ENCODE assay signal across 26 cellular contexts in the genomic region with DNA sequence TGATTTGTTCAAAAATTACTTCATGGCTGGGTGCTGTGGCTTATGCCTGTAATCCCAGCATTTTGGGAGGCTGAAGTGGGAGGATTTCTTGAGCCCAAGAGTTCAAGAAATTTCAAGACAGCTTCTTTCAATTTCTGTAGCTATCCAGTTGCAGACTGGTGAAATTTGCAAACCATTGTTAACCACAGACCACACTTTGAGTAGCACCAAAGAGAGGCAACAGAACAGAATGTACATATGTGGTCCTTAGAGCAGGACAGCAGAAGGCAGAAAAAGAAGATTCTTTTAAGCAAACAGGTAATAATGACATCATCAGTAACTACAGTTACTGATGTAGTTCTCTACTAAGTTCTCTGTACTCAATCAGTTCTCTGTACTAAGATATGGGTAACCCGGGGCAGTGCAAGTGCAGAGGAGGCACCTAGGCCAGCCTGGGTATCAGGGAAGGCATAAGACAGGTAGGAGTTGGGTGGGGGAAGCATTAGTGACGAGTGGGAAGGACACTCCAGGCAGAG. TPM values are rescaled to one million over a fixed set of nuclear protein-coding genes. Genes with fewer than 3 reads are reported as not detected.
"Had no signal": no experiment of that assay in that cellular context is flagged by ENCODE, and none has a peak within 500 bp of the region (broad histone marks: within the 10 kb centered on the region; RNA-seq: fewer than 3 reads in every experiment).

No MANE protein-coding gene starts in this region.

- H3K27me3 Mint-ChIP-seq: dendritic cell treated with granulocyte-macrophage colony-stimulating factor and Interleukin-4, amounts not matched to agents 40 ng/mL and 50 ng/mL, for 4 days had no signal

- H3K27ac ChIP-seq: body of pancreas, cardiac muscle cell, gastrocnemius medialis, pancreas, psoas muscle, right atrium auricular region, tibial artery had no signal

- H3K36me3 ChIP-seq: cardiac muscle cell, gastrocnemius medialis, pancreas, right atrium auricular region, tibial artery had no signal

- H3K27me3 ChIP-seq: body of pancreas, cardiac muscle cell, pancreas, right atrium auricular region, tibial artery had no signal

- DNase-seq: activated CD4-positive, alpha-beta memory T cell treated with anti-CD3 and anti-CD28 coated beads, Interleukin-2, amount 10 ng/mL, durations not matched to agents 7 days and 5 days; activated CD4-positive, alpha-beta T cell treated with anti-CD3 and anti-CD28 coated beads, Interleukin-2, amount 10 ng/mL, durations not matched to agents 24 days and 14 days; activated effector memory CD4-positive, alpha-beta T cell treated with Interleukin-2 at 50 U/mL for 16 hours; activated naive CD4-positive, alpha-beta T cell treated with anti-CD3 and anti-CD28 coated beads, Interleukin-2, amount 10 ng/mL, durations not matched to agents 7 days and 5 days; activated T-cell treated with anti-CD3 and anti-CD28 coated beads, Interleukin-2, amount 50 U/mL, for 72 hours; body of pancreas; effector CD4-positive, alpha-beta T cell; erythroblast; gastrocnemius medialis; hippocampal formation; midbrain; natural killer cell; pancreas; psoas muscle; stimulated activated CD4-positive, alpha-beta T cell treated with anti-CD3 and anti-CD28 coated beads, Interleukin-1b, Interleukin-23, amount 100 ng/mL, for 48 hours; stimulated activated naive CD8-positive, alpha-beta T cell treated with anti-CD3 and anti-CD28 coated beads, Interleukin-15, amount 100 ng/mL, for 72 hours; tibial artery had no signal

- H3K4me1 Mint-ChIP-seq: activated CD4-positive, alpha-beta memory T cell treated with anti-CD3 and anti-CD28 coated beads, Interleukin-2, amount 10 ng/mL, durations not matched to agents 7 days and 5 days; activated CD4-positive, alpha-beta T cell treated with anti-CD3 and anti-CD28 coated beads, Interleukin-2, amount 10 ng/mL, durations not matched to agents 24 days and 14 days; activated naive CD4-positive, alpha-beta T cell treated with anti-CD3 and anti-CD28 coated beads, Interleukin-2, amount 10 ng/mL, durations not matched to agents 7 days and 5 days; natural killer cell; stimulated activated naive CD8-positive, alpha-beta T cell treated with anti-CD3 and anti-CD28 coated beads, Interleukin-15, amount 100 ng/mL, for 72 hours had no signal

- ATAC-seq: activated CD4-positive, CD25-positive, alpha-beta regulatory T cell treated with anti-CD3 and anti-CD28 coated beads, Interleukin-2, amount 50 U/mL, for 24 hours; activated T-cell treated with anti-CD3 and anti-CD28 coated beads, Interleukin-2, amount 50 U/mL, for 72 hours; body of pancreas; gastrocnemius medialis; natural killer cell; pancreas; psoas muscle; stimulated activated naive CD8-positive, alpha-beta T cell treated with anti-CD3 and anti-CD28 coated beads, Interleukin-15, amount 100 ng/mL, for 72 hours had no signal

- H3K4me1 ChIP-seq: body of pancreas, gastrocnemius medialis, pancreas, psoas muscle, right atrium auricular region, tibial artery had no signal

- H3K4me3 Mint-ChIP-seq: activated CD4-positive, alpha-beta memory T cell treated with anti-CD3 and anti-CD28 coated beads, Interleukin-2, amount 10 ng/mL, durations not matched to agents 7 days and 5 days; activated CD4-positive, alpha-beta T cell treated with anti-CD3 and anti-CD28 coated beads, Interleukin-2, amount 10 ng/mL, durations not matched to agents 24 days and 14 days; activated naive CD4-positive, alpha-beta T cell treated with anti-CD3 and anti-CD28 coated beads, Interleukin-2, amount 10 ng/mL, durations not matched to agents 7 days and 5 days; activated T-cell treated with anti-CD3 and anti-CD28 coated beads, Interleukin-2, amount 50 U/mL, for 72 hours; dendritic cell treated with granulocyte-macrophage colony-stimulating factor and Interleukin-4, amounts not matched to agents 40 ng/mL and 50 ng/mL, for 4 days; natural killer cell; stimulated activated naive CD8-positive, alpha-beta T cell treated with anti-CD3 and anti-CD28 coated beads, Interleukin-15, amount 100 ng/mL, for 72 hours had no signal

- H3K4me3 ChIP-seq: body of pancreas, cardiac muscle cell, gastrocnemius medialis, pancreas, psoas muscle, right atrium auricular region, tibial artery had no signal

- H3K9me3 Mint-ChIP-seq: activated CD4-positive, alpha-beta memory T cell treated with anti-CD3 and anti-CD28 coated beads, Interleukin-2, amount 10 ng/mL, durations not matched to agents 7 days and 5 days; activated CD4-positive, alpha-beta T cell treated with anti-CD3 and anti-CD28 coated beads, Interleukin-2, amount 10 ng/mL, durations not matched to agents 24 days and 14 days; activated naive CD4-positive, alpha-beta T cell treated with anti-CD3 and anti-CD28 coated beads, Interleukin-2, amount 10 ng/mL, durations not matched to agents 7 days and 5 days; activated T-cell treated with anti-CD3 and anti-CD28 coated beads, Interleukin-2, amount 50 U/mL, for 72 hours; dendritic cell treated with granulocyte-macrophage colony-stimulating factor and Interleukin-4, amounts not matched to agents 40 ng/mL and 50 ng/mL, for 4 days; natural killer cell; stimulated activated naive CD8-positive, alpha-beta T cell treated with anti-CD3 and anti-CD28 coated beads, Interleukin-15, amount 100 ng/mL, for 72 hours had no signal

- H3K36me3 Mint-ChIP-seq: activated naive CD4-positive, alpha-beta T cell treated with anti-CD3 and anti-CD28 coated beads, Interleukin-2, amount 10 ng/mL, durations not matched to agents 7 days and 5 days; natural killer cell had no signal

- H3K27ac Mint-ChIP-seq: activated CD4-positive, alpha-beta memory T cell treated with anti-CD3 and anti-CD28 coated beads, Interleukin-2, amount 10 ng/mL, durations not matched to agents 7 days and 5 days; activated CD4-positive, alpha-beta T cell treated with anti-CD3 and anti-CD28 coated beads, Interleukin-2, amount 10 ng/mL, durations not matched to agents 24 days and 14 days; activated naive CD4-positive, alpha-beta T cell treated with anti-CD3 and anti-CD28 coated beads, Interleukin-2, amount 10 ng/mL, durations not matched to agents 7 days and 5 days; activated T-cell treated with anti-CD3 and anti-CD28 coated beads, Interleukin-2, amount 50 U/mL, for 72 hours; dendritic cell treated with granulocyte-macrophage colony-stimulating factor and Interleukin-4, amounts not matched to agents 40 ng/mL and 50 ng/mL, for 4 days; natural killer cell; stimulated activated naive CD8-positive, alpha-beta T cell treated with anti-CD3 and anti-CD28 coated beads, Interleukin-15, amount 100 ng/mL, for 72 hours had no signal

RNA-seq across cellular contexts. Expression of a gene that starts 5.5 kb away (rescaled TPM):
- total RNA-seq: activated CD4-positive, alpha-beta memory T cell treated with anti-CD3 and anti-CD28 coated beads, Interleukin-2, amount 10 ng/mL, durations not matched to agents 7 days and 5 days; activated CD4-positive, alpha-beta T cell treated with anti-CD3 and anti-CD28 coated beads, Interleukin-2, amount 10 ng/mL, durations not matched to agents 24 days and 14 days; activated T-cell treated with anti-CD3 and anti-CD28 coated beads, Interleukin-2, amount 50 U/mL, for 72 hours; body of pancreas; cardiac muscle cell; chondrocyte; gastrocnemius medialis; liver; natural killer cell; psoas muscle; right atrium auricular region; T-helper 2 cell treated with Interferon-gamma antibody and Interleukin-4, amounts not matched to agents 100 ng/mL and 5 ng/mL, for 36 hours had no signal
- polyA plus RNA-seq: cardiac muscle cell, liver, pancreas, psoas muscle had no signal

RNA-seq across cellular contexts. Expression of a gene that starts 28.3 kb away (rescaled TPM):
- total RNA-seq: activated CD4-positive, alpha-beta memory T cell treated with anti-CD3 and anti-CD28 coated beads, Interleukin-2, amount 10 ng/mL, durations not matched to agents 7 days and 5 days; activated CD4-positive, alpha-beta T cell treated with anti-CD3 and anti-CD28 coated beads, Interleukin-2, amount 10 ng/mL, durations not matched to agents 24 days and 14 days; activated T-cell treated with anti-CD3 and anti-CD28 coated beads, Interleukin-2, amount 50 U/mL, for 72 hours; body of pancreas; cardiac muscle cell; chondrocyte; gastrocnemius medialis; liver; natural killer cell; pancreas; psoas muscle; right atrium auricular region; skeletal muscle tissue; T-helper 2 cell treated with Interferon-gamma antibody and Interleukin-4, amounts not matched to agents 100 ng/mL and 5 ng/mL, for 36 hours; urinary bladder had no signal
- polyA plus RNA-seq: cardiac muscle cell, liver, pancreas, psoas muscle, urinary bladder had no signal
